ENCODE assay signal across 23 cellular contexts in the genomic region with DNA sequence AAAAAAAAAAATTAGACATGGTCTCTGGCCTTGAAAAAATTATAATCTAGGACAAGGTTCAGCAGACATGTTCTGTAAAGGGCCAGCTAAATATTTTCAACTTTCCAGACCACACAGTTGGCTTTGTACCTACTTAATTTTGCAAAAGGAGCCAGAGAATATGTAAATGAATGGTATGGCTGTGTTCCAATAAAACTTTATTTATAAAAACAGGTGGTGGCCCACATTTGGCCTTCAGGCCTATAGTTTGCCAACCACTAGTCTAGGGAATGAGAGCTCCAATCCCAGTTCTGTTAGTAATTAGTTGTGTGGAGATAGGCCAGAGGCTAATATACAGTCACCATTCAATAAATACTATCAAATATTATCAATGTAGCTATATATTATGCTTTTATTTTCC.
"Had no signal": no experiment of that assay in that cellular context is flagged by ENCODE, and none has a peak within 500 bp of the region (broad histone marks: within the 10 kb centered on the region; RNA-seq: fewer than 3 reads in every experiment).

No MANE protein-coding gene starts in this region.

- H3K27ac Mint-ChIP-seq: T-cell had no signal

- H3K4me3 Mint-ChIP-seq: T-cell had no signal

- DNase-seq: IMR-90, Kasumi-1, MM.1S, NCI-H1048, NCI-H1105, NCI-H1417, NCI-H1436 treated with DMSO at 0.1 percent for 48 hours, NCI-H1694, NCI-H187 treated with DMSO at 0.1 percent for 48 hours, NCI-H2029 treated with DMSO at 0.1 percent for 48 hours, NCI-H2107, NCI-H2227 treated with DMSO at 0.1 percent for 48 hours, NCI-H524, NCI-H526 treated with DMSO at 0.1 percent for 48 hours, NCI-H774, Right ventricle myocardium superior, RPMI8226, SIG-M5, SK-N-SH, SW 1271, T-cell had no signal

- H3K27me3 Mint-ChIP-seq: T-cell had no signal

- H3K9ac ChIP-seq: KMS-11, SK-N-SH had no signal

- H3K27ac ChIP-seq: KMS-11 had no signal

- H3K9me3 Mint-ChIP-seq: T-cell had no signal

- ATAC-seq: T-cell had no signal

- H3K4me2 ChIP-seq: KMS-11, SK-N-SH had no signal

- FAIRE-seq: RCC 7860 had no signal

- H3K9me3 ChIP-seq: SK-N-SH had no signal
